In the genomic region with DNA sequence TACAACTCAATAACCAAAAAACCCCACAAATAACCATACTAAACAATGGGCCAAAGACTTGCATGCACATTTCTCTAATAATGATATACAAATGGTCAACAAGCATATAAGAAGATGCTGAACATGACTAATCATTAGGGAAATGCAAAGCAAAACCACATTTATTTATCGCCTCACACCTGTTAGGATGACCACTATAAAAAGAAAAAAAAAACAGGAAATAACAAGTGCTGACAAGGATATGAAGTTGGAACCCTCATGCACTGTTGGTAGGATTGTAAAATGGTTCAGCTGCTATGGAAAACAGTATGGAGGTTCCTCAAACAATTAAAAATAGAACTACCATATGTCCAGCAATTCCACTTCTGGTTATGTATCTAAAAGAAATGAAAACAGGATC, we compare ENCODE assay signal across 9 cellular contexts.
"Had no signal": no experiment of that assay in that cellular context is flagged by ENCODE, and none has a peak within 500 bp of the region (broad histone marks: within the 10 kb centered on the region; RNA-seq: fewer than 3 reads in every experiment).

No MANE protein-coding gene starts in this region.

- ATAC-seq: natural killer cell; stimulated activated effector memory CD8-positive, alpha-beta T cell treated with anti-CD3 and anti-CD28 coated beads, Interleukin-12 subunit alpha, Interleukin-12 subunit beta, amount 100 ng/mL, for 72 hours had no signal

- FAIRE-seq: islet of Langerhans, urothelium cell line had no signal

- H3K9me3 ChIP-seq: esophagus muscularis mucosa, thyroid gland had no signal

- DNase-seq: activated CD4-positive, CD25-positive, alpha-beta regulatory T cell treated with anti-CD3 and anti-CD28 coated beads, Interleukin-2, amount 50 U/mL, for 72 hours; activated naive CD4-positive, alpha-beta T cell treated with anti-CD3 and anti-CD28 coated beads, Interleukin-2, amount 50 U/mL, for 16 hours; natural killer cell; retina; thyroid gland had no signal

- H3K27me3 ChIP-seq: esophagus muscularis mucosa, thyroid gland had no signal

- H3K27ac ChIP-seq: esophagus muscularis mucosa, thyroid gland had no signal

- H3K4me3 ChIP-seq: esophagus muscularis mucosa, thyroid gland had no signal

- H3K36me3 ChIP-seq: esophagus muscularis mucosa, thyroid gland had no signal
